In the genomic region with DNA sequence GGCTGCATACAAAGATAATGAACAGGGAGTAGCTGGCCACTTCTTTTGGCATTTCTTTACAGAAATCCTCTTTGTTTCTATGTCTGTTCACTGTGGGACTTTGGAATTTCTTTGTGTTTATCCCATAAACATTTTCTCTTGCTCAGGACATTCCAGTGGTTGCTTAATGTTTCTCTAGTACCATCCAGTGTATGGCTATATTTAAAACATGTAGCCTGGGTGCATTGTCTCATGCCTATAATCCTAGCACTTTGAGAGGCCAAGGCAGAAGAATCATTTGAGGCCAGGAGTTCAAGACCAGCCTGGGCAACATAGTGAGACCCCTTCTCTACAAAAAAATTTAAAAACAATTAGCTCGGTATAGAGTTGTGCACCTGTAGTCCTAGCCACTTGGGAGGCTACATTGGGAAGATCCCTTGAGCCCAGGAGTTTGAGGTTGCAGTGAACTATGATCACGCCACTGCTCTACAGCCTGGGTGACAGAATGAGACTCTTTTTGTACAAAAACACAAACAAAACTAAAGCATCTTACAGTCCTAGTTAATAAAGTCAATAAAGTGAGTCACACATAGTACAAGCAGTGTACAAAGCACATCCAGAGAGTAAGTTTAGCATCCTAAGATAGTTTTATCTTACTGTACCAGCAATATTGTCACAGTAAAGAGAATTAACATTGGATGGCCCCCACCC, we compare ENCODE assay signal across 1 cellular context.
TF ChIP-seq lines count a peak whose summit lies in the region.

No MANE protein-coding gene starts in this region.

TF ChIP-seq in A549, 52 proteins besides CTCF, POLR2A, EP300 and RAD21 (continued from another document):
- TF ChIP-seq, protein P1, sequence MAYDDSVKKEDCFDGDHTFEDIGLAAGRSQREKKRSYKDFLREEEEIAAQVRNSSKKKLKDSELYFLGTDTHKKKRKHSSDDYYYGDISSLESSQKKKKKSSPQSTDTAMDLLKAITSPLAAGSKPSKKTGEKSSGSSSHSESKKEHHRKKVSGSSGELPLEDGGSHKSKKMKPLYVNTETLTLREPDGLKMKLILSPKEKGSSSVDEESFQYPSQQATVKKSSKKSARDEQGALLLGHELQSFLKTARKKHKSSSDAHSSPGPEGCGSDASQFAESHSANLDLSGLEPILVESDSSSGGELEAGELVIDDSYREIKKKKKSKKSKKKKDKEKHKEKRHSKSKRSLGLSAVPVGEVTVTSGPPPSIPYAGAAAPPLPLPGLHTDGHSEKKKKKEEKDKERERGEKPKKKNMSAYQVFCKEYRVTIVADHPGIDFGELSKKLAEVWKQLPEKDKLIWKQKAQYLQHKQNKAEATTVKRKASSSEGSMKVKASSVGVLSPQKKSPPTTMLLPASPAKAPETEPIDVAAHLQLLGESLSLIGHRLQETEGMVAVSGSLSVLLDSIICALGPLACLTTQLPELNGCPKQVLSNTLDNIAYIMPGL (CRISPR knock-in tag; IDR thresholded peaks at IDR 0.05; ENCODE audit: borderline replicate concordance): no peak
